Comparison of ENCODE assay signal across 18 cellular contexts in the genomic region with DNA sequence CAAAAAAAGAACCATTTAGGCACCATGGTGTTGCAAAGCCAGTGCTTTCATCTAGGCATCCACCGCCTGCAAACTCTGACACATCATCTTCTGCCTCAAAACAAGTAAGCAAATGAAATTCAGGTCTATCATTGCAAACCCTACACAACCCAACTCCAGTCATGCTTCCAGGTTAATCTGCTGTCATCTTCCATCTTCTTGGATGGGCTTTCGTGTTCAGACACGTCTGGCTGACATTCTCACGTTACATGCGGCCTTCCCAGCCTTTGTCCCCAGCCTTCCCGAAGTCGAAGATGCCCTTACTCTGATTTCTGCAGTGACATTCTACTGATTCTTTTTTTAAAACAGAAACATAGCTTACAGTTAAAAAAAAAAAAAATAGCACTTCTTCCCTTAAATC. TPM values are rescaled to one million over a fixed set of nuclear protein-coding genes. Genes with fewer than 3 reads are reported as not detected.
A peak's percentile ranks its signal among the peaks of the same experiment; 100 is the strongest.
DNase-seq lines count a peak whose midpoint lies in the region; ATAC-seq, FAIRE-seq and TF ChIP-seq lines count a peak whose summit lies in the region.
"Had no signal": no experiment of that assay in that cellular context is flagged by ENCODE, and none has a peak within 500 bp of the region (broad histone marks: within the 10 kb centered on the region; RNA-seq: fewer than 3 reads in every experiment).

No MANE protein-coding gene starts in this region.

- H3K36me3 ChIP-seq in GM12878 (ENCODE audit: control insufficient read depth in 2 of 2, insufficient read depth in 2 of 2, low read length in 1 of 2), result peaks cover 3 to 6% of the 10 kb centered on the region in 2 experiments; a peak in 3 of 4 replicates
- no peaks in the 10 kb centered on the region for H3K36me3 ChIP-seq in aorta (ENCODE audit: control insufficient read depth in 1 of 2, insufficient read depth in 2 of 2, low read length in 1 of 2)
- H3K36me3 ChIP-seq: cardiac muscle cell, heart right ventricle, sigmoid colon had no signal

- DNase-seq in CD4-positive, alpha-beta T cell, result no peak
- DNase-seq in HFFc6 (no peak), GM12878 (ENCODE audit: low read depth, low spot score) (no peak), aorta (no peak), RKO (ENCODE audit: low spot score) (no peak)
- DNase-seq in naive thymus-derived CD8-positive, alpha-beta T cell, result no peak
- no peak for DNase-seq in activated effector memory CD4-positive, alpha-beta T cell treated with Interleukin-2 at 50 U/mL for 16 hours
- DNase-seq: activated CD4-positive, alpha-beta T cell treated with anti-CD3 and anti-CD28 coated beads for 1 hour; heart right ventricle; NCI-H226; sigmoid colon; T-helper 1 cell had no signal

- H3K4me2 ChIP-seq in GM12878 (ENCODE audit: control insufficient read depth, insufficient read depth), result peak overlapping the region; percentile 21; the same call in 1 of the 2 replicates

- no peak for TF ChIP-seq POLR2A in GM12878 (IDR thresholded peaks at IDR 0.05; ENCODE audit: low read depth, low read length)

- WGBS in GM12878 (ENCODE audit: insufficient coverage, insufficient replicate concordance, low lambda C conversion rate, missing lambda C conversion rate), result 95% methylated on average over 7 of the region's 7 CpGs
- WGBS in aorta, 2 donors, result 80 to 85% methylated on average over 7 of the region's 7 CpGs

- H4K20me1 ChIP-seq in GM12878 (ENCODE audit: control insufficient read depth, insufficient read depth), result peaks cover 24% of the 10 kb centered on the region

- H3K27me3 ChIP-seq in CD4-positive, alpha-beta T cell (ENCODE audit: control insufficient read depth, insufficient read depth, low read length), result no peaks in the 10 kb centered on the region
- no peaks in the 10 kb centered on the region for H3K27me3 ChIP-seq in GM12878 (replicated peaks in 1 of 2; ENCODE audit: control insufficient read depth in 2 of 2, insufficient read depth in 2 of 2, low read length in 1 of 2)
- no peaks in the 10 kb centered on the region for H3K27me3 ChIP-seq in aorta (ENCODE audit: control insufficient read depth in 1 of 2, insufficient read depth in 2 of 2, low read length in 1 of 2)
- H3K27me3 ChIP-seq: cardiac muscle cell, heart right ventricle, sigmoid colon had no signal

- H3K27me3 Mint-ChIP-seq in CD4-positive, alpha-beta T cell, result no peaks in the 10 kb centered on the region
- peaks cover 9% of the 10 kb centered on the region for H3K27me3 Mint-ChIP-seq in HFFc6 (ENCODE audit: insufficient read depth)
- H3K27me3 Mint-ChIP-seq in naive thymus-derived CD8-positive, alpha-beta T cell, result no peaks in the 10 kb centered on the region

- H3K9ac ChIP-seq in GM12878 (ENCODE audit: control insufficient read depth, insufficient read depth, low read length), result no peak overlapping the region

- POLR2A ChIA-PET in CD4-positive, alpha-beta T cell (lab: Charles Lee), result no interaction called here
- POLR2A ChIA-PET in GM12878 (lab: Charles Lee), result interaction anchor here (0.6 to 1.0 kb wide), 4 partner anchors 9 to 142 kb away, joined by 3 read pairs; no protein-coding TSS in a partner anchor
- POLR2A ChIA-PET in naive thymus-derived CD8-positive, alpha-beta T cell (lab: Charles Lee), result interaction anchor here (0.5 to 6.5 kb wide), 7 partner anchors 14 to 166 kb away, joined by 3 to 60 read pairs (median 5); a partner anchor contains a TSS

- CTCF ChIA-PET in CD4-positive, alpha-beta T cell (lab: Charles Lee), result no interaction called here
- CTCF ChIA-PET in GM12878 (lab: Yijun Ruan, JAX), result no interaction called here

- no peaks in the 10 kb centered on the region for H3K9me3 Mint-ChIP-seq in CD4-positive, alpha-beta T cell
- H3K9me3 Mint-ChIP-seq in HFFc6, result no peaks in the 10 kb centered on the region
- no peaks in the 10 kb centered on the region for H3K9me3 Mint-ChIP-seq in naive thymus-derived CD8-positive, alpha-beta T cell
- H3K9me3 Mint-ChIP-seq: nephron had no signal

- RAD21 ChIA-PET in GM12878 (lab: Charles Lee; ENCODE audit: unreplicated experiment), result no interaction called here

- intact Hi-C loops in CD4-positive, alpha-beta T cell (cut with DNase I, micrococcal nuclease), result loop anchor here in 1 of 2 experiments (5.0 kb wide), 1 partner anchor 39 kb away; no protein-coding TSS in a partner anchor
- intact Hi-C loops in GM12878 (cut with micrococcal nuclease; ENCODE audit: unreplicated experiment) (no loop called here), aorta (cut with DNase I) (loop anchor here (10.0 kb wide), 2 partner anchors 67 to 87 kb away; no protein-coding TSS in a partner anchor)

- peaks cover 91% of the 10 kb centered on the region for H3K4me1 Mint-ChIP-seq in CD4-positive, alpha-beta T cell (ENCODE audit: low read depth)
- H3K4me1 Mint-ChIP-seq in HFFc6 (ENCODE audit: low read depth), result peaks cover 84% of the 10 kb centered on the region
- H3K4me1 Mint-ChIP-seq in naive thymus-derived CD8-positive, alpha-beta T cell, result peaks cover 63 to 96% (median 92%) of the 10 kb centered on the region in 4 donors

- H2AFZ ChIP-seq in GM12878 (ENCODE audit: control insufficient read depth, low read depth, low read length), result no peak overlapping the region

- H3K27ac Mint-ChIP-seq in CD4-positive, alpha-beta T cell, result peak overlapping the region; percentile 97
- H3K27ac Mint-ChIP-seq in HFFc6, result peak overlapping the region; percentile 32; the same call in 1 of the 2 replicates
- peak overlapping the region; percentile 49 to 99 (median 96) for H3K27ac Mint-ChIP-seq in naive thymus-derived CD8-positive, alpha-beta T cell

- TF ChIP-seq EP300 in GM12878 (IDR thresholded peaks at IDR 0.05; ENCODE audit: borderline replicate concordance in 1 of 2, control insufficient read depth in 1 of 2, low read depth in 2 of 2, low read length in 2 of 2), result no peak

- H3K4me1 ChIP-seq in GM12878 (ENCODE audit: control insufficient read depth, insufficient read depth, low read length) (peaks cover 76% of the 10 kb centered on the region), aorta (ENCODE audit: control insufficient read depth in 1 of 2, insufficient read depth in 2 of 2, low read length in 2 of 2) (peaks cover 3 to 6% of the 10 kb centered on the region in 2 donors)

- SMC1A ChIA-PET in GM12878 (lab: Charles Lee; ENCODE audit: uncharacterized antibody, unreplicated experiment), result no interaction called here

- no peak for TF ChIP-seq RAD21 in GM12878 (IDR thresholded peaks at IDR 0.05; ENCODE audit: insufficient read depth, low read depth, low read length)

- peaks cover 42% of the 10 kb centered on the region for H3K36me3 Mint-ChIP-seq in CD4-positive, alpha-beta T cell (ENCODE audit: low read depth)
- H3K36me3 Mint-ChIP-seq in HFFc6 (ENCODE audit: low read depth), result peaks cover 5% of the 10 kb centered on the region; the same call in 1 of the 2 replicates
- peaks cover 0 to 26% (median 2%) of the 10 kb centered on the region in 3 donors for H3K36me3 Mint-ChIP-seq in naive thymus-derived CD8-positive, alpha-beta T cell

- no peaks in the 10 kb centered on the region for H3K9me3 ChIP-seq in CD4-positive, alpha-beta T cell (ENCODE audit: control insufficient read depth, low read length)
- H3K9me3 ChIP-seq in GM12878 (replicated peaks; ENCODE audit: control insufficient read depth, insufficient read depth, low read length) (no peaks in the 10 kb centered on the region), aorta (ENCODE audit: control insufficient read depth, low read length) (no peaks in the 10 kb centered on the region)
- H3K9me3 ChIP-seq: heart right ventricle, sigmoid colon had no signal

- H3K4me3 ChIP-seq in GM12878 (no peak overlapping the region), aorta (ENCODE audit: low read length in 2 of 2) (no peak overlapping the region)
- H3K4me3 ChIP-seq: cardiac muscle cell, heart right ventricle, sigmoid colon had no signal

- H3K79me2 ChIP-seq in GM12878 (ENCODE audit: control insufficient read depth, insufficient read depth, low read length), result peaks cover 96% of the 10 kb centered on the region

- no peak for ATAC-seq in CD4-positive, alpha-beta T cell (ENCODE audit: poor library complexity)
- no peak for ATAC-seq in GM12878
- no peak for ATAC-seq in naive thymus-derived CD8-positive, alpha-beta T cell
- no peak for ATAC-seq in GM21381 (IDR thresholded peaks at IDR 0.05; ENCODE audit: unreplicated experiment)
- ATAC-seq in aorta (ENCODE audit: low FRiP score), result no peak
- ATAC-seq: heart right ventricle had no signal

- no peak overlapping the region for H3K27ac ChIP-seq in CD4-positive, alpha-beta T cell (ENCODE audit: low read depth, low read length)
- H3K27ac ChIP-seq in GM12878 (ENCODE audit: control insufficient read depth, insufficient read depth) (no peak overlapping the region), aorta (ENCODE audit: low read depth in 1 of 2, low read length in 2 of 2) (no peak overlapping the region)
- H3K27ac ChIP-seq: C4-2B had no signal

- H3K4me3 Mint-ChIP-seq in CD4-positive, alpha-beta T cell, result peak overlapping the region; percentile 89
- H3K4me3 Mint-ChIP-seq in HFFc6, result no peak overlapping the region
- peak overlapping the region; percentile 20 to 94 (median 86) for H3K4me3 Mint-ChIP-seq in naive thymus-derived CD8-positive, alpha-beta T cell
- H3K4me3 Mint-ChIP-seq: nephron had no signal

- in situ Hi-C loops in GM12878 (cut with MboI), result no loop called here

- FAIRE-seq in GM12878 (lab: Jason Lieb, UNC), result no peak
- FAIRE-seq: endometrium, H1 had no signal

- BruUV-seq in GM12878 (replicated peaks; lab: Mats Ljungman, UMichigan), result no TSS peak

- no peak for TF ChIP-seq CTCF in CD4-positive, alpha-beta T cell (IDR thresholded peaks at IDR 0.05)
- TF ChIP-seq CTCF in HFFc6 (IDR thresholded peaks at IDR 0.05), result no peak
- no peak for TF ChIP-seq CTCF in GM12878 (IDR thresholded peaks at IDR 0.05 in 2 of 3, conservative IDR thresholded peaks at IDR 0.05 in 1 of 3; ENCODE audit: control insufficient read depth in 2 of 3, extremely low read depth in 1 of 3, insufficient read depth in 1 of 3, low read depth in 3 of 3, low read length in 3 of 3)

RNA-seq across cellular contexts. Expression of a gene that starts 8.8 kb away (rescaled TPM):
- 100 to 1,000 TPM; 200 to 211 TPM for total RNA-seq in CD4-positive, alpha-beta T cell
- total RNA-seq in HFFc6 (2021; fragmentation: NEBNext Ultra II Directional; extraction: Animal tissue kit (Norgen Biotek cat#: 25700)), result 100 to 1,000 TPM; 110 to 120 (median 116) TPM
- total RNA-seq in GM12878 (2013; cell fraction: nucleolus; rRNA removed), result 326 and 358 TPM in 2 replicates
- total RNA-seq in GM12878 (2014; rRNA removed) (30.3 and 34.7 TPM in 2 replicates), GM12878 (2014; rRNA removed; fragmentation: Illumina TruSeq; extraction: Trizol) (26.2 and 26.3 TPM in 2 replicates), GM12878 (2021) (103 and 106 TPM in 2 replicates), aorta (100 to 1,000 TPM; 124 to 139 TPM)
- 26.1 TPM for polyA plus RNA-seq in GM12878 (2011; ENCODE audit: low read depth)
- polyA plus RNA-seq in GM12878 (2011; rRNA removed) (25.8 and 28.4 TPM in 2 replicates), GM12878 (2014; fragmentation: Illumina TruSeq; extraction: Trizol) (23.9 and 35.9 TPM in 2 replicates), GM12878 (2014; fragmentation: Nextera tagmentation; extraction: Ambion mirVana) (1 to 10 TPM; 5.1 to 8.7 TPM), GM12878 (2014; rRNA removed) (80.1 and 85.5 TPM in 2 replicates), GM12878 (2016; fragmentation: Nextera tagmentation; extraction: Ambion mirVana) (10 to 100 TPM; 18.2 to 18.6 TPM), aorta (10 to 100 TPM; 34.6 to 56.0 TPM)
- 30.6 and 37.2 TPM in 2 replicates for polyA plus RNA-seq in GM12878 (2011; cell fraction: cytosol; rRNA removed)
- polyA plus RNA-seq in GM12878 (2011; cell fraction: nucleus; rRNA removed), result 127 and 191 TPM in 2 replicates
- polyA plus RNA-seq in GM12878 (2012), result 64.4 and 70.9 TPM in 2 replicates
- 24.9 and 46.7 TPM in 2 replicates for polyA minus RNA-seq in GM12878 (2011; rRNA and poly(A)+ RNA removed)
- polyA minus RNA-seq in GM12878 (2011; cell fraction: cytosol; rRNA and poly(A)+ RNA removed), result 22.9 and 24.1 TPM in 2 replicates
- 31.7 and 60.0 TPM in 2 replicates for polyA minus RNA-seq in GM12878 (2011; cell fraction: nucleus; rRNA and poly(A)+ RNA removed)
- 100 to 1,000 TPM; 326 to 328 TPM for total RNA-seq in naive thymus-derived CD8-positive, alpha-beta T cell
- polyA plus RNA-seq in naive thymus-derived CD8-positive, alpha-beta T cell, result 10 to 100 TPM in 2 of 3 donors, 1 to 10 TPM in 1; 8.9 to 61.1 (median 13.9) TPM

RNA-seq across cellular contexts. Expression of a gene that starts 26.6 kb away (rescaled TPM):
- total RNA-seq in CD4-positive, alpha-beta T cell, result 100 to 1,000 TPM; 163 to 167 TPM
- total RNA-seq in HFFc6 (2021; fragmentation: NEBNext Ultra II Directional; extraction: Animal tissue kit (Norgen Biotek cat#: 25700)), result 10 to 100 TPM; 81.5 to 97.0 (median 89.6) TPM
- 353 and 388 TPM in 2 replicates for total RNA-seq in GM12878 (2013; cell fraction: nucleolus; rRNA removed)
- total RNA-seq in GM12878 (2014; rRNA removed), result 75.9 and 80.1 TPM in 2 replicates
- 36.9 and 40.0 TPM in 2 replicates for total RNA-seq in GM12878 (2014; rRNA removed; fragmentation: Illumina TruSeq; extraction: Trizol)
- total RNA-seq in GM12878 (2021), result 60.5 and 74.5 TPM in 2 replicates
- 35.8 TPM for polyA plus RNA-seq in GM12878 (2011; ENCODE audit: low read depth)
- 24.5 and 31.9 TPM in 2 replicates for polyA plus RNA-seq in GM12878 (2011; rRNA removed)
- polyA plus RNA-seq in GM12878 (2011; cell fraction: cytosol; rRNA removed), result 27.0 and 33.4 TPM in 2 replicates
- polyA plus RNA-seq in GM12878 (2011; cell fraction: nucleus; rRNA removed), result 194 and 227 TPM in 2 replicates
- 64.1 and 75.1 TPM in 2 replicates for polyA plus RNA-seq in GM12878 (2012)
- 23.1 and 36.7 TPM in 2 replicates for polyA plus RNA-seq in GM12878 (2014; fragmentation: Illumina TruSeq; extraction: Trizol)
- 1 to 10 TPM; 5.9 to 9.8 TPM for polyA plus RNA-seq in GM12878 (2014; fragmentation: Nextera tagmentation; extraction: Ambion mirVana)
- 75.4 and 93.5 TPM in 2 replicates for polyA plus RNA-seq in GM12878 (2014; rRNA removed)
- polyA plus RNA-seq in GM12878 (2016; fragmentation: Nextera tagmentation; extraction: Ambion mirVana), result 10 to 100 TPM; 65.0 to 68.7 TPM
- polyA minus RNA-seq in GM12878 (2011; rRNA and poly(A)+ RNA removed), result 29.0 and 43.9 TPM in 2 replicates
- 15.8 and 17.2 TPM in 2 replicates for polyA minus RNA-seq in GM12878 (2011; cell fraction: cytosol; rRNA and poly(A)+ RNA removed)
- polyA minus RNA-seq in GM12878 (2011; cell fraction: nucleus; rRNA and poly(A)+ RNA removed), result 44.0 and 73.8 TPM in 2 replicates
- total RNA-seq in naive thymus-derived CD8-positive, alpha-beta T cell, result 100 to 1,000 TPM; 164 to 169 TPM
- polyA plus RNA-seq in naive thymus-derived CD8-positive, alpha-beta T cell, result 10 to 100 TPM; 44.8 to 58.2 (median 44.9) TPM
- 100 to 1,000 TPM in 1 of 2 donors, 10 to 100 TPM in 1; 90.6 to 110 TPM for total RNA-seq in aorta
- 100 to 1,000 TPM in 1 of 2 donors, 10 to 100 TPM in 1; 28.4 to 171 TPM for polyA plus RNA-seq in aorta

Comparison
In these comparisons a context has a peak if more than half of its experiments do, and no peak if none do; other contexts are left out.
1. H3K27ac Mint-ChIP-seq: peak in every context shown above with its lines; median percentile 97 in CD4-positive, alpha-beta T cell; 96 in naive thymus-derived CD8-positive, alpha-beta T cell; 32 in HFFc6.